16 cellular contexts compared by ENCODE assay signal in the genomic region with DNA sequence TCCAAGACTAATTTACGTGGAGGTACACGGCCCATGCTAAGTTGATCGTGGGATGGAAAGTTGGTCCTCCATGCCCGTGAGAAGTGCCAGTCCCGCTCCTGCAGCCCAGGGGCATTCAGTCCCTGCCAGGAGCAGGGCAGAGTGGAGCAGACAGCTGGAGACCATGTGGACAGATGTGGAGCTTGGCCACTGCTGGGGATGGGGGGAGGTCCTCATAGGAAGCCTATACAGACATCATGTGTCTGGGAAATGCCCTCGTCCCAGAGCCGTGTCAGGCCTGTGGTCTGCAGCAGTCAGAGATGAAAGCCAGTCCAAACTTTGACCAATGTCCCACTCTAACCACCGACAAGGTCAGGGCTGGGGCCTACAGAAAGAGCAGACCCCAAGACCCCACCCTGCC.
A peak's percentile ranks its signal among the peaks of the same experiment; 100 is the strongest.
DNase-seq lines count a peak whose midpoint lies in the region; ATAC-seq and TF ChIP-seq lines count a peak whose summit lies in the region.
"Had no signal": no experiment of that assay in that cellular context is flagged by ENCODE, and none has a peak within 500 bp of the region (broad histone marks: within the 10 kb centered on the region; RNA-seq: fewer than 3 reads in every experiment).

No MANE protein-coding gene starts in this region.

- H3K9me3 Mint-ChIP-seq in activated CD8-positive, alpha-beta memory T cell treated with anti-CD3 and anti-CD28 coated beads, Interleukin-2, amount 10 ng/mL, durations not matched to agents 7 days and 5 days (ENCODE audit: low read depth) = peaks cover 16% of the 10 kb centered on the region
- H3K9me3 Mint-ChIP-seq in CD8-positive, alpha-beta memory T cell = peaks cover 19 to 29% (median 21%) of the 10 kb centered on the region in 5 donors

- H3K4me1 Mint-ChIP-seq in activated CD8-positive, alpha-beta memory T cell treated with anti-CD3 and anti-CD28 coated beads, Interleukin-2, amount 10 ng/mL, durations not matched to agents 7 days and 5 days = no peaks in the 10 kb centered on the region
- H3K4me1 Mint-ChIP-seq in CD8-positive, alpha-beta memory T cell = no peaks in the 10 kb centered on the region

- intact Hi-C loops in tibial artery (cut with DNase I; ENCODE audit: low total_unique reads) = no loop called here

- no peak overlapping the region for H3K4me3 Mint-ChIP-seq in activated CD8-positive, alpha-beta memory T cell treated with anti-CD3 and anti-CD28 coated beads, Interleukin-2, amount 10 ng/mL, durations not matched to agents 7 days and 5 days
- H3K4me3 Mint-ChIP-seq in CD8-positive, alpha-beta memory T cell = no peak overlapping the region

- no peak overlapping the region for H3K27ac Mint-ChIP-seq in activated CD8-positive, alpha-beta memory T cell treated with anti-CD3 and anti-CD28 coated beads, Interleukin-2, amount 10 ng/mL, durations not matched to agents 7 days and 5 days
- no peak overlapping the region for H3K27ac Mint-ChIP-seq in CD8-positive, alpha-beta memory T cell

- H3K36me3 Mint-ChIP-seq in activated CD8-positive, alpha-beta memory T cell treated with anti-CD3 and anti-CD28 coated beads, Interleukin-2, amount 10 ng/mL, durations not matched to agents 7 days and 5 days = peaks cover 2% of the 10 kb centered on the region
- peaks cover 0 to 9% (median 0%) of the 10 kb centered on the region in 3 donors for H3K36me3 Mint-ChIP-seq in CD8-positive, alpha-beta memory T cell

- H3K27ac ChIP-seq in Peyer's patch (no peak overlapping the region), tibial artery (no peak overlapping the region)
- no peak overlapping the region for H3K27ac ChIP-seq in CD8-positive, alpha-beta memory T cell (ENCODE audit: low read depth, low read length)
- H3K27ac ChIP-seq: BLaER1 had no signal

- TF ChIP-seq POLR2A in Peyer's patch (IDR thresholded peaks at IDR 0.05) = no peak

- CTCF ChIA-PET in activated CD8-positive, alpha-beta memory T cell treated with anti-CD3 and anti-CD28 coated beads, Interleukin-2, amount 10 ng/mL, durations not matched to agents 7 days and 5 days (lab: Charles Lee) = no interaction called here
- CTCF ChIA-PET in CD8-positive, alpha-beta memory T cell (lab: Charles Lee) = no interaction called here

- TF ChIP-seq CTCF in Peyer's patch (IDR thresholded peaks at IDR 0.05) (no peak), tibial artery (IDR thresholded peaks at IDR 0.05) (no peak)

- DNase-seq in activated CD8-positive, alpha-beta memory T cell treated with anti-CD3 and anti-CD28 coated beads, Interleukin-2, amount 50 U/mL, for 48 hours = peak; percentile 15
- DNase-seq in activated CD8-positive, alpha-beta memory T cell treated with anti-CD3 and anti-CD28 coated beads, Interleukin-2, amount 10 ng/mL, durations not matched to agents 7 days and 5 days = no peak
- peak in 2 of 3 donors; percentile 17 to 25 for DNase-seq in Peyer's patch
- peak; percentile 76 for DNase-seq in mesenteric fat pad (ENCODE audit: low spot score)
- peak; percentile 7 to 37 for DNase-seq in tibial artery
- DNase-seq in CD8-positive, alpha-beta memory T cell = no peak
- no peak for DNase-seq in kidney glomerular epithelial cell (lab: John Stamatoyannopoulos, UW)
- no peak for DNase-seq in NCI-H524 (lab: John Stamatoyannopoulos, UW)
- DNase-seq: DND-41, HCEC 1CT, MV-4-11, NCI-H1417, NCI-H187 treated with DMSO at 0.1 percent for 48 hours, NCI-H69 had no signal

- no peaks in the 10 kb centered on the region for H3K27me3 Mint-ChIP-seq in activated CD8-positive, alpha-beta memory T cell treated with anti-CD3 and anti-CD28 coated beads, Interleukin-2, amount 10 ng/mL, durations not matched to agents 7 days and 5 days
- peaks cover 0 to 2% of the 10 kb centered on the region in 2 donors for H3K27me3 Mint-ChIP-seq in CD8-positive, alpha-beta memory T cell

- POLR2A ChIA-PET in CD8-positive, alpha-beta memory T cell (lab: Charles Lee) = no interaction called here

- H3K9me3 ChIP-seq in Peyer's patch (peaks cover 0 to 9% (median 0%) of the 10 kb centered on the region in 4 donors), tibial artery (peaks cover 5 to 29% (median 14%) of the 10 kb centered on the region in 3 donors)
- H3K9me3 ChIP-seq in CD8-positive, alpha-beta memory T cell (ENCODE audit: low read length) = no peaks in the 10 kb centered on the region

- ATAC-seq in activated CD8-positive, alpha-beta memory T cell treated with anti-CD3 and anti-CD28 coated beads, Interleukin-2, amount 10 ng/mL, durations not matched to agents 7 days and 5 days = no peak
- ATAC-seq: GM12878 had no signal

- H3K4me3 ChIP-seq in Peyer's patch = no peak overlapping the region
- H3K4me3 ChIP-seq in tibial artery = no peak overlapping the region
- no peak overlapping the region for H3K4me3 ChIP-seq in CD8-positive, alpha-beta memory T cell (ENCODE audit: low read length)
- H3K4me3 ChIP-seq: BLaER1, GM12878 had no signal

- H3K36me3 ChIP-seq in Peyer's patch (no peaks in the 10 kb centered on the region), tibial artery (no peaks in the 10 kb centered on the region)
- H3K36me3 ChIP-seq in CD8-positive, alpha-beta memory T cell (ENCODE audit: insufficient read depth, low read length) = no peaks in the 10 kb centered on the region
- H3K36me3 ChIP-seq: BLaER1 had no signal

- H3K4me1 ChIP-seq in Peyer's patch (no peaks in the 10 kb centered on the region), tibial artery (no peaks in the 10 kb centered on the region)
- no peaks in the 10 kb centered on the region for H3K4me1 ChIP-seq in CD8-positive, alpha-beta memory T cell (ENCODE audit: insufficient read depth, low read length)

- H3K27me3 ChIP-seq in Peyer's patch = no peaks in the 10 kb centered on the region
- H3K27me3 ChIP-seq in tibial artery = peaks cover 0 to 23% of the 10 kb centered on the region in 2 donors
- no peaks in the 10 kb centered on the region for H3K27me3 ChIP-seq in CD8-positive, alpha-beta memory T cell (ENCODE audit: insufficient read depth, low read length, poor library complexity, severe bottlenecking)
- H3K27me3 ChIP-seq: BLaER1 had no signal

Comparison
In these comparisons a context has a peak if more than half of its experiments do, and no peak if none do; other contexts are left out.
1. DNase-seq: peak in activated CD8-positive, alpha-beta memory T cell treated with anti-CD3 and anti-CD28 coated beads, Interleukin-2, amount 50 U/mL, for 48 hours (single experiment), Peyer's patch (2 of 3), mesenteric fat pad (single experiment) and tibial artery (2 of 2); none in activated CD8-positive, alpha-beta memory T cell treated with anti-CD3 and anti-CD28 coated beads, Interleukin-2, amount 10 ng/mL, durations not matched to agents 7 days and 5 days (single experiment), CD8-positive, alpha-beta memory T cell (0 of 5), kidney glomerular epithelial cell (single experiment) and NCI-H524 (0 of 2).